1 cellular context compared by ENCODE assay signal in genomic region chr4:89641367-89641687, GRCh38.
TF ChIP-seq lines count a peak whose summit lies in the region.

No MANE protein-coding gene starts in this region.

TF ChIP-seq in GM23338, 12 proteins besides CTCF, POLR2A, EP300 and RAD21 (continued from another document):
- TF ChIP-seq ETS1 (IDR thresholded peaks at IDR 0.05) (no peak), CREB1 (CRISPR knock-in tag; IDR thresholded peaks at IDR 0.05; ENCODE audit: low read depth) (no peak), NANOG (IDR thresholded peaks at IDR 0.05; ENCODE audit: borderline replicate concordance) (no peak), EZH2phosphoT487 (IDR thresholded peaks at IDR 0.05; ENCODE audit: unreplicated experiment) (no peak), REST (IDR thresholded peaks at IDR 0.05; ENCODE audit: unreplicated experiment) (no peak)
